Comparison of ENCODE assay signal across 10 cellular contexts in the genomic region with DNA sequence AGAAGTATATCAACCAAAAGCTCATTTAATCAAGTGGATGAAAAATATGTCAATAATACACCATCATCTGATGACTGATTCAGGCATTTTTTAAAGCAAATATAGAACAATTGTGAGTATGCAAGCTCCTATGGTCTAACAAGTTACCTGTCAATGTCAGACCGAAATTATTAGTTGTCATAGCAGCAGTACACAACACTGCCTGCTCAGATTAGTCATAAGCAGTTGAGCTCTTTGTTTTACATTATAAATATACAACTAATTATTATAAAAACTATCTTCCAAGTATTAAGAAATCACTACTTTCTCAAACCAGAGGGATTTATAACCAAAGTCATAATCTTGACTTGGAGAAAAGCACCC.
DNase-seq lines count a peak whose midpoint lies in the region; ATAC-seq and TF ChIP-seq lines count a peak whose summit lies in the region.
"Had no signal": no experiment of that assay in that cellular context is flagged by ENCODE, and none has a peak within 500 bp of the region (broad histone marks: within the 10 kb centered on the region; RNA-seq: fewer than 3 reads in every experiment).

No MANE protein-coding gene starts in this region.

- 22 to 28% methylated on average over 1 of the region's 1 CpG for WGBS in body of pancreas, 2 donors

- peaks cover 18 to 28% of the 10 kb centered on the region in 2 donors for H3K36me3 Mint-ChIP-seq in activated T-cell treated with anti-CD3 and anti-CD28 coated beads, Interleukin-2, amount 50 U/mL, for 72 hours (ENCODE audit: insufficient read depth in 2 of 2)

- peaks cover 90% of the 10 kb centered on the region for H3K4me1 ChIP-seq in body of pancreas
- peaks cover 77% of the 10 kb centered on the region for H3K4me1 ChIP-seq in lower lobe of right lung
- peaks cover 46% of the 10 kb centered on the region for H3K4me1 ChIP-seq in upper lobe of right lung

- peaks cover 94% of the 10 kb centered on the region for H3K4me1 Mint-ChIP-seq in activated T-cell treated with anti-CD3 and anti-CD28 coated beads, Interleukin-2, amount 50 U/mL, for 72 hours (ENCODE audit: low read depth)

- H3K4me3 ChIP-seq in body of pancreas (no peak overlapping the region), lower lobe of right lung (no peak overlapping the region), upper lobe of right lung (no peak overlapping the region)
- H3K4me3 ChIP-seq: SK-N-MC had no signal

- H3K9me3 ChIP-seq in body of pancreas = no peaks in the 10 kb centered on the region
- H3K9me3 ChIP-seq in lower lobe of right lung = no peaks in the 10 kb centered on the region
- H3K9me3 ChIP-seq in upper lobe of right lung = no peaks in the 10 kb centered on the region

- intact Hi-C loops in body of pancreas (cut with DNase I) = no loop called here
- intact Hi-C loops in lower lobe of right lung (cut with DNase I) = no loop called here
- intact Hi-C loops in upper lobe of right lung (cut with DNase I) = no loop called here

- DNase-seq in activated T-cell treated with anti-CD3 and anti-CD28 coated beads, Interleukin-2, amount 50 U/mL, for 72 hours = no peak
- DNase-seq in activated T-cell treated with anti-CD3 and anti-CD28 coated beads, Interleukin-2, amount 50 U/mL, for 1 hour = no peak
- no peak for DNase-seq in body of pancreas
- DNase-seq in lower lobe of right lung = no peak
- no peak for DNase-seq in upper lobe of right lung
- DNase-seq in GM13977 (ENCODE audit: low spot score) = no peak
- no peak for DNase-seq in globus pallidus (ENCODE audit: low spot score)
- no peak for DNase-seq in Kasumi-1 (lab: John Stamatoyannopoulos, UW)
- DNase-seq: stimulated activated CD4-positive, alpha-beta T cell treated with anti-CD3 and anti-CD28 coated beads, Interleukin-4, amount 100 ng/mL, for 4 hours had no signal

- no peak for TF ChIP-seq CTCF in body of pancreas (IDR thresholded peaks at IDR 0.05)
- TF ChIP-seq CTCF in lower lobe of right lung (IDR thresholded peaks at IDR 0.05) = no peak
- TF ChIP-seq CTCF in upper lobe of right lung (IDR thresholded peaks at IDR 0.05) = no peak
- TF ChIP-seq CTCF in GM13977 (IDR thresholded peaks at IDR 0.05; ENCODE audit: extremely low read depth, insufficient read depth, missing control alignments) = no peak

- in situ Hi-C loops in GM13977 (cut with MboI; ENCODE audit: low pct_unique_long_range_greater_than_20kb, low sequenced_read_pairs, unreplicated experiment) = no loop called here

- no peaks in the 10 kb centered on the region for H3K27me3 ChIP-seq in body of pancreas
- no peaks in the 10 kb centered on the region for H3K27me3 ChIP-seq in lower lobe of right lung (ENCODE audit: low read depth)
- H3K27me3 ChIP-seq in upper lobe of right lung = no peaks in the 10 kb centered on the region

- no peaks in the 10 kb centered on the region for H3K27me3 Mint-ChIP-seq in activated T-cell treated with anti-CD3 and anti-CD28 coated beads, Interleukin-2, amount 50 U/mL, for 72 hours (ENCODE audit: low read depth)

- H3K9me3 Mint-ChIP-seq in activated T-cell treated with anti-CD3 and anti-CD28 coated beads, Interleukin-2, amount 50 U/mL, for 72 hours = no peaks in the 10 kb centered on the region

- H3K4me3 Mint-ChIP-seq in activated T-cell treated with anti-CD3 and anti-CD28 coated beads, Interleukin-2, amount 50 U/mL, for 72 hours = peak overlapping the region in 1 of 2 donors; percentile 42

- H3K27ac ChIP-seq in body of pancreas (peak overlapping the region; percentile 76 to 87 (median 81)), lower lobe of right lung (peak overlapping the region; percentile 61), upper lobe of right lung (peak overlapping the region; percentile 40)
- H3K27ac ChIP-seq: SK-N-MC had no signal

- H3K36me3 ChIP-seq in body of pancreas (replicated peaks in 1 of 2; ENCODE audit: insufficient read depth in 1 of 2, low read depth in 2 of 2) = no peaks in the 10 kb centered on the region
- no peaks in the 10 kb centered on the region for H3K36me3 ChIP-seq in lower lobe of right lung
- H3K36me3 ChIP-seq in upper lobe of right lung = no peaks in the 10 kb centered on the region

- peak overlapping the region; percentile 75 for H3K27ac Mint-ChIP-seq in activated T-cell treated with anti-CD3 and anti-CD28 coated beads, Interleukin-2, amount 50 U/mL, for 72 hours

- ATAC-seq in activated T-cell treated with anti-CD3 and anti-CD28 coated beads, Interleukin-2, amount 50 U/mL, for 72 hours (replicated peaks in 1 of 2) = peak; percentile 38 to 40
- no peak for ATAC-seq in body of pancreas
- peak in 1 of 2 donors; percentile 37 for ATAC-seq in lower lobe of right lung
- no peak for ATAC-seq in upper lobe of right lung

- TF ChIP-seq POLR2A in body of pancreas (IDR thresholded peaks at IDR 0.05) = no peak

Comparison
In these comparisons a context has a peak if more than half of its experiments do, and no peak if none do; other contexts are left out.
1. ATAC-seq: peak in activated T-cell treated with anti-CD3 and anti-CD28 coated beads, Interleukin-2, amount 50 U/mL, for 72 hours (2 of 2); none in body of pancreas (single experiment) and upper lobe of right lung (single experiment).
2. Peak in every context shown above with its lines, with median percentiles within 50 percentile points of each other: H3K27ac ChIP-seq.